13 cellular contexts compared by ENCODE assay signal in genomic region chr4:169283114-169283509, GRCh38. TPM values are rescaled to one million over a fixed set of nuclear protein-coding genes. Genes with fewer than 3 reads are reported as not detected.
DNase-seq lines count a peak whose midpoint lies in the region; ATAC-seq, FAIRE-seq and TF ChIP-seq lines count a peak whose summit lies in the region.
"Had no signal": no experiment of that assay in that cellular context is flagged by ENCODE, and none has a peak within 500 bp of the region (broad histone marks: within the 10 kb centered on the region; RNA-seq: fewer than 3 reads in every experiment).

No MANE protein-coding gene starts in this region.

- H2BK5ac ChIP-seq in neuronal stem cell (ENCODE audit: low read length) = no peak overlapping the region

- no peak overlapping the region for H3K9ac ChIP-seq in keratinocyte (ENCODE audit: control insufficient read depth, extremely low read depth, insufficient read depth, low read length)
- no peak overlapping the region for H3K9ac ChIP-seq in neuronal stem cell (ENCODE audit: low read depth, low read length, poor library complexity)

- ATAC-seq in GM21447 (IDR thresholded peaks at IDR 0.05; ENCODE audit: unreplicated experiment) = no peak
- ATAC-seq: sciatic nerve had no signal

- dilution Hi-C loops in keratinocyte (cut with MboI; ENCODE audit: extremely low pct_ligation_motif_present, low sequenced_read_pairs) = no loop called here

- TF ChIP-seq CTCF in astrocyte of the spinal cord (IDR thresholded peaks at IDR 0.05; ENCODE audit: low read depth, low read length) (no peak), keratinocyte (optimal IDR thresholded peaks at IDR 0.05 in 1 of 3, IDR thresholded peaks at IDR 0.05 in 1 of 3, conservative IDR thresholded peaks at IDR 0.05 in 1 of 3; ENCODE audit: extremely low read depth in 1 of 3, insufficient read depth in 2 of 3, low read length in 3 of 3) (no peak)

- H3K4me2 ChIP-seq in keratinocyte (ENCODE audit: control insufficient read depth, extremely low read depth, insufficient read depth, low read depth, low read length) = peak overlapping the region; percentile 52
- H3K4me2 ChIP-seq in neuronal stem cell (ENCODE audit: insufficient read depth, low read length, poor library complexity, severe bottlenecking) = no peak overlapping the region

- no peak overlapping the region for H2BK12ac ChIP-seq in neuronal stem cell (ENCODE audit: low read length)

- H3K4me1 ChIP-seq in ACC112 (ENCODE audit: control insufficient read depth, insufficient read depth, low read length, unreplicated experiment) (peaks cover 26% of the 10 kb centered on the region), keratinocyte (ENCODE audit: control insufficient read depth, extremely low read depth, insufficient read depth, low read length) (peaks cover 10% of the 10 kb centered on the region), neuronal stem cell (ENCODE audit: control insufficient read depth in 2 of 2, insufficient read depth in 1 of 2, low read depth in 1 of 2, low read length in 2 of 2) (no peaks in the 10 kb centered on the region)

- peak; percentile 65 for FAIRE-seq in keratinocyte (lab: Jason Lieb, UNC)

- H3K4me3 ChIP-seq in ACC112 (ENCODE audit: low read depth, low read length) (peak overlapping the region; percentile 68), astrocyte of the spinal cord (ENCODE audit: low read depth, low read length) (no peak overlapping the region), keratinocyte (ENCODE audit: control insufficient read depth in 2 of 3, extremely low read depth in 1 of 3, insufficient read depth in 2 of 3, low read depth in 1 of 3, low read length in 3 of 3) (no peak overlapping the region), neuronal stem cell (ENCODE audit: low read length in 2 of 2) (no peak overlapping the region)
- H3K4me3 ChIP-seq: cardiac muscle cell had no signal

- no peak overlapping the region for H2BK120ac ChIP-seq in neuronal stem cell (ENCODE audit: low read depth, low read length)

- WGBS in neuronal stem cell (ENCODE audit: extremely low coverage in 2 of 2, insufficient read length in 2 of 2, insufficient replicate concordance in 1 of 2), 2 donors = no CpG with 5 or more reads among the region's 4 CpGs

- H3K36me3 ChIP-seq in ACC112 (ENCODE audit: insufficient read depth, low read length) (no peaks in the 10 kb centered on the region), keratinocyte (ENCODE audit: control insufficient read depth in 2 of 2, extremely low read depth in 1 of 2, insufficient read depth in 2 of 2, low read length in 2 of 2) (no peaks in the 10 kb centered on the region), neuronal stem cell (replicated peaks in 1 of 2; ENCODE audit: control insufficient read depth in 2 of 2, insufficient read depth in 2 of 2, low read length in 2 of 2) (no peaks in the 10 kb centered on the region)
- H3K36me3 ChIP-seq: cardiac muscle cell had no signal

- no peaks in the 10 kb centered on the region for H4K20me1 ChIP-seq in keratinocyte (ENCODE audit: control insufficient read depth, extremely low read depth, insufficient read depth, low read length)

- no peak overlapping the region for H4K91ac ChIP-seq in neuronal stem cell (ENCODE audit: low read depth, low read length, poor library complexity)

- in situ Hi-C loops in astrocyte of the spinal cord (cut with HindIII; ENCODE audit: low sequenced_read_pairs) = no loop called here

- no peak overlapping the region for H3K14ac ChIP-seq in neuronal stem cell (ENCODE audit: low read length)

- H4K8ac ChIP-seq in neuronal stem cell (ENCODE audit: low read depth, low read length) = no peak overlapping the region

- no peaks in the 10 kb centered on the region for H3K9me1 ChIP-seq in keratinocyte (ENCODE audit: control insufficient read depth, extremely low read depth, insufficient read depth, low read length)

- no peak overlapping the region for H3K23ac ChIP-seq in neuronal stem cell (ENCODE audit: low read depth, low read length, poor library complexity)

- peak; percentile 87 for DNase-seq in HS-5 (ENCODE audit: low read depth)
- peak; percentile 90 for DNase-seq in astrocyte of the spinal cord (ENCODE audit: low read depth, low spot score)
- DNase-seq in keratinocyte (ENCODE audit: low read depth, low spot score) = no peak
- no peak for DNase-seq in neuronal stem cell (ENCODE audit: low spot score)
- DNase-seq in NCI-H524 (lab: John Stamatoyannopoulos, UW) = no peak
- DNase-seq in DMS79 treated with DMSO at 0.1 percent for 48 hours (lab: John Stamatoyannopoulos, UW) = no peak
- DNase-seq: activated CD4-positive, alpha-beta T cell treated with anti-CD3 and anti-CD28 coated beads, Interleukin-2, amount 10 ng/mL, durations not matched to agents 7 days and 5 days; Karpas-422; NCI-H2081 treated with DMSO at 0.1 percent for 48 hours had no signal

- H3K9me3 ChIP-seq in keratinocyte (ENCODE audit: control insufficient read depth, low read depth, low read length) (no peaks in the 10 kb centered on the region), neuronal stem cell (replicated peaks in 1 of 2; ENCODE audit: control insufficient read depth in 2 of 2, insufficient read depth in 1 of 2, low read depth in 1 of 2, low read length in 2 of 2) (peaks cover 2 to 4% of the 10 kb centered on the region in 2 donors)

- H2BK15ac ChIP-seq in neuronal stem cell (ENCODE audit: low read length) = no peak overlapping the region

- no peak overlapping the region for H3K4ac ChIP-seq in neuronal stem cell (ENCODE audit: low read length)

- H3K27me3 ChIP-seq in ACC112 (ENCODE audit: insufficient read depth, low read length) (no peaks in the 10 kb centered on the region), keratinocyte (ENCODE audit: control insufficient read depth, extremely low read depth, insufficient read depth, low read length) (no peaks in the 10 kb centered on the region), neuronal stem cell (ENCODE audit: control insufficient read depth in 3 of 3, insufficient read depth in 3 of 3, low read depth in 1 of 3, low read length in 3 of 3) (no peaks in the 10 kb centered on the region)
- H3K27me3 ChIP-seq: cardiac muscle cell had no signal

- no peak overlapping the region for H3K18ac ChIP-seq in neuronal stem cell (ENCODE audit: low read length)

- H2AFZ ChIP-seq in ACC112 (ENCODE audit: low read length, unreplicated experiment) = peak overlapping the region; percentile 89
- H2AFZ ChIP-seq in keratinocyte (ENCODE audit: control insufficient read depth, low read length) = peak overlapping the region; percentile 61
- no peak overlapping the region for H2AFZ ChIP-seq in neuronal stem cell (ENCODE audit: low read length)

- no peaks in the 10 kb centered on the region for H3K79me2 ChIP-seq in ACC112 (ENCODE audit: control insufficient read depth, insufficient read depth, low read length, unreplicated experiment)
- H3K79me2 ChIP-seq in keratinocyte (ENCODE audit: control insufficient read depth, insufficient read depth, low read length) = no peaks in the 10 kb centered on the region

- H3K79me1 ChIP-seq in neuronal stem cell (ENCODE audit: low read depth, low read length) = no peaks in the 10 kb centered on the region

- no peak overlapping the region for H2AK5ac ChIP-seq in neuronal stem cell (ENCODE audit: low read depth, low read length)

- peak overlapping the region; percentile 93 for H3K27ac ChIP-seq in ACC112 (ENCODE audit: low read depth, low read length)
- peak overlapping the region; percentile 38 for H3K27ac ChIP-seq in keratinocyte (ENCODE audit: control insufficient read depth, insufficient read depth, low read length)
- no peak overlapping the region for H3K27ac ChIP-seq in neuronal stem cell (replicated peaks; ENCODE audit: low read length)
- H3K27ac ChIP-seq: cardiac muscle cell had no signal

RNA-seq across cellular contexts. Expression of gene SH3RF1, which starts 12.4 kb away (rescaled TPM):
- 4.6 to 16.8 TPM (median 9.5 TPM) in 3 replicates for polyA plus RNA-seq in keratinocyte
- 9.4 TPM for polyA plus RNA-seq in keratinocyte (2011; ENCODE audit: low read depth)
- 8.1 and 8.5 TPM in 2 replicates for polyA plus RNA-seq in keratinocyte (2011; cell fraction: cytosol; rRNA removed)
- polyA plus RNA-seq in keratinocyte (2011; cell fraction: nucleus; rRNA removed) = 13.6 and 13.7 TPM in 2 replicates
- polyA plus RNA-seq in keratinocyte (2012; ENCODE audit: low replicate concordance) = 6.4 and 14.3 TPM in 2 replicates
- 38.4 to 53.9 TPM (median 51.6 TPM) in 3 replicates for polyA minus RNA-seq in keratinocyte
- 13.0 TPM for polyA minus RNA-seq in keratinocyte (2011; cell fraction: cytosol; rRNA and poly(A)+ RNA removed)
- polyA minus RNA-seq in keratinocyte (2011; cell fraction: nucleus; rRNA and poly(A)+ RNA removed) = 28.0 and 48.9 TPM in 2 replicates
- polyA plus RNA-seq in neuronal stem cell (2013, experiment 1 of 2) = 17.9 TPM
- 18.0 TPM for polyA plus RNA-seq in neuronal stem cell (2013, experiment 2 of 2)

Comparison
In these comparisons a context has a peak if more than half of its experiments do, and no peak if none do; other contexts are left out.
1. DNase-seq: peak in HS-5 (single experiment) and astrocyte of the spinal cord (single experiment); none in keratinocyte (single experiment), neuronal stem cell (single experiment), NCI-H524 (0 of 2) and DMS79 treated with DMSO at 0.1 percent for 48 hours (single experiment).